ENCODE assay signal across 1 cellular context in genomic region chr11:65852508-65853248, GRCh38.
A peak's percentile ranks its signal among the peaks of the same experiment; 100 is the strongest.
TF ChIP-seq lines count a peak whose summit lies in the region.

No MANE protein-coding gene starts in this region.

TF ChIP-seq in A549, 52 proteins besides CTCF, POLR2A, EP300 and RAD21 (continued from another document):
- TF ChIP-seq RCOR1 (IDR thresholded peaks at IDR 0.05; ENCODE audit: low read depth, low read length) (no peak), PBX3 (IDR thresholded peaks at IDR 0.05) (peak; percentile 5; the same call in 1 of the 2 replicates), BCL3 (IDR thresholded peaks at IDR 0.05) (no peak), GATA3 (IDR thresholded peaks at IDR 0.05; ENCODE audit: borderline replicate concordance) (no peak), JUN (IDR thresholded peaks at IDR 0.05) (0 out of 5 replicates have a peak, but pooled peaks of 1 of the 2 experiments have one; percentile 20), CEBPB (IDR thresholded peaks at IDR 0.05) (no peak), TFCP2L1 (CRISPR knock-in tag; IDR thresholded peaks at IDR 0.05) (peak; percentile 67; the same call in 1 of the 2 replicates)
